ENCODE assay signal across 23 cellular contexts in the genomic region with DNA sequence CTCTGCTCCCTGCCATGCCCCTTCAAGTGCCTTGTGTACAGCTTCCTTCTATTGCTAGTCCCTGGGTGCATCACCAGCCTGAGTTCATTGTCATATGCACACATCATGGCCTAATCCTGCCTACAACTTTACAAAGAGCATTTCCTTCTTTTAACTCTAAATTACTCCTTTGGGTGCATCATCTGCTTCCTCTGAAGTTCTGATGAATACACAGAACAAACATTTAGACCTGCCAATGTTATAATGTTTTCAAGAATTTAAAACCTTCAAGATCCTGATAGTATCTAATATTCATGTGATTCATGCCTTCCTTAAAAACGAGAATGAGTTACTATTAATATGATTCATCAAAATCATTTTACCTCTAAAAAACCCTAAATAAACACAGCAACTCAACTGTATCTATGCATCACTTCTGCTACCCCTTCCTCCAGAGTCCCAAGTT.
DNase-seq lines count a peak whose midpoint lies in the region; ATAC-seq, FAIRE-seq and TF ChIP-seq lines count a peak whose summit lies in the region.
"Had no signal": no experiment of that assay in that cellular context is flagged by ENCODE, and none has a peak within 500 bp of the region (broad histone marks: within the 10 kb centered on the region; RNA-seq: fewer than 3 reads in every experiment).

No MANE protein-coding gene starts in this region.

- no peak overlapping the region for H3K9ac ChIP-seq in IMR-90 (ENCODE audit: low read depth, low read length)
- H3K9ac ChIP-seq in astrocyte (ENCODE audit: low read length) = no peak overlapping the region

- H3K9me3 ChIP-seq in IMR-90 (ENCODE audit: control insufficient read depth, insufficient read depth, low read length) = no peaks in the 10 kb centered on the region
- no peaks in the 10 kb centered on the region for H3K9me3 ChIP-seq in astrocyte (ENCODE audit: insufficient read depth, low read depth, low read length)
- H3K9me3 ChIP-seq: prostate gland had no signal

- no peak overlapping the region for H3K4me3 ChIP-seq in IMR-90 (ENCODE audit: insufficient read depth, low read depth, low read length)
- no peak overlapping the region for H3K4me3 ChIP-seq in astrocyte (ENCODE audit: insufficient read depth, low read depth, low read length)
- H3K4me3 ChIP-seq: prostate gland had no signal

- H3K27ac Mint-ChIP-seq in astrocyte (ENCODE audit: unreplicated experiment) = no peak overlapping the region
- no peak overlapping the region for H3K27ac Mint-ChIP-seq in activated CD8-positive, alpha-beta memory T cell treated with anti-CD3 and anti-CD28 coated beads, Interleukin-2, amount 10 ng/mL, durations not matched to agents 7 days and 5 days
- H3K27ac Mint-ChIP-seq: activated B cell treated with CpG ODN at 0.5 μM for 24 hours; activated CD4-positive, alpha-beta memory T cell treated with anti-CD3 and anti-CD28 coated beads for 36 hours; CD8-positive, alpha-beta memory T cell; dendritic cell treated with granulocyte-macrophage colony-stimulating factor and Interleukin-4, amounts not matched to agents 40 ng/mL and 50 ng/mL, for 4 days; stimulated activated memory B cell treated with anti-CD40 and anti-IgM and Interleukin-4, amounts not matched to agents 10 μg/mL and 1 μg/mL and 100 μg/mL, for 72 hours had no signal

- no peak overlapping the region for H3K27ac ChIP-seq in IMR-90 (ENCODE audit: insufficient read depth, low read length)
- H3K27ac ChIP-seq in astrocyte (ENCODE audit: low read depth, low read length) = no peak overlapping the region
- H3K27ac ChIP-seq: HL-60, prostate gland had no signal

- H3K27me3 Mint-ChIP-seq in astrocyte (ENCODE audit: low read depth, unreplicated experiment) = no peaks in the 10 kb centered on the region
- no peaks in the 10 kb centered on the region for H3K27me3 Mint-ChIP-seq in activated CD8-positive, alpha-beta memory T cell treated with anti-CD3 and anti-CD28 coated beads, Interleukin-2, amount 10 ng/mL, durations not matched to agents 7 days and 5 days
- H3K27me3 Mint-ChIP-seq: activated B cell treated with CpG ODN at 0.5 μM for 24 hours; activated CD4-positive, alpha-beta memory T cell treated with anti-CD3 and anti-CD28 coated beads for 36 hours; CD8-positive, alpha-beta memory T cell; stimulated activated memory B cell treated with anti-CD40 and anti-IgM and Interleukin-4, amounts not matched to agents 10 μg/mL and 1 μg/mL and 100 μg/mL, for 72 hours had no signal

- BruUV-seq in IMR-90 (replicated peaks; lab: Mats Ljungman, UMichigan) = no TSS peak

- dilution Hi-C loops in IMR-90 (cut with HindIII; ENCODE audit: low sequenced_read_pairs, unreplicated experiment) = no loop called here

- 0 out of 3 replicates have a peak overlapping the region, but pooled peaks have one; percentile 0 for H2BK15ac ChIP-seq in IMR-90 (ENCODE audit: low read depth, low read length)

- CTCF ChIA-PET in IMR-90 (lab: Yijun Ruan, JAX) = interaction anchor here (0.5 kb wide), 2 partner anchors 64 to 76 kb away, joined by 4 read pairs; no protein-coding TSS in a partner anchor
- CTCF ChIA-PET in activated CD8-positive, alpha-beta memory T cell treated with anti-CD3 and anti-CD28 coated beads, Interleukin-2, amount 10 ng/mL, durations not matched to agents 7 days and 5 days (lab: Charles Lee) = no interaction called here

- no CpG with 5 or more reads among the region's 1 CpG for WGBS in IMR-90 (ENCODE audit: extremely low coverage in 2 of 2, insufficient read length in 1 of 2), 2 experiments

- no peak overlapping the region for H3K4me2 ChIP-seq in IMR-90 (ENCODE audit: low read depth, low read length)
- H3K4me2 ChIP-seq in astrocyte (ENCODE audit: low read length) = no peak overlapping the region

- H2AFZ ChIP-seq in IMR-90 (replicated peaks; ENCODE audit: low read length, poor library complexity) = no peak overlapping the region
- no peak overlapping the region for H2AFZ ChIP-seq in astrocyte (ENCODE audit: low read depth, low read length)

- H3K79me2 ChIP-seq in astrocyte (ENCODE audit: insufficient read depth, low read length) = no peaks in the 10 kb centered on the region

- TF ChIP-seq RAD21 in IMR-90 (IDR thresholded peaks at IDR 0.05; ENCODE audit: low read length) = no peak

- no peak overlapping the region for H4K5ac ChIP-seq in IMR-90 (ENCODE audit: low read depth, low read length)

- POLR2A ChIA-PET in IMR-90 (lab: Charles Lee; ENCODE audit: unreplicated experiment) = no interaction called here

- no peaks in the 10 kb centered on the region for H3K4me1 Mint-ChIP-seq in astrocyte (ENCODE audit: low read depth, unreplicated experiment)
- no peaks in the 10 kb centered on the region for H3K4me1 Mint-ChIP-seq in activated CD8-positive, alpha-beta memory T cell treated with anti-CD3 and anti-CD28 coated beads, Interleukin-2, amount 10 ng/mL, durations not matched to agents 7 days and 5 days
- H3K4me1 Mint-ChIP-seq: activated B cell treated with CpG ODN at 0.5 μM for 24 hours; CD8-positive, alpha-beta memory T cell; stimulated activated memory B cell treated with anti-CD40 and anti-IgM and Interleukin-4, amounts not matched to agents 10 μg/mL and 1 μg/mL and 100 μg/mL, for 72 hours had no signal

- peak overlapping the region; percentile 0 for H2AK9ac ChIP-seq in IMR-90 (replicated peaks; ENCODE audit: low read depth, low read length, poor library complexity)

- H3K23ac ChIP-seq in IMR-90 (ENCODE audit: low read depth, low read length) = peak overlapping the region; percentile 49; the same call in 1 of the 2 replicates

- peak overlapping the region; percentile 21 for H2BK120ac ChIP-seq in IMR-90 (ENCODE audit: low read depth, low read length)

- peak overlapping the region; percentile 14; the same call in 1 of the 2 replicates for H4K91ac ChIP-seq in IMR-90 (ENCODE audit: insufficient read depth, low read depth, low read length)

- no peaks in the 10 kb centered on the region for H3K36me3 Mint-ChIP-seq in astrocyte (ENCODE audit: low read depth, unreplicated experiment)
- H3K36me3 Mint-ChIP-seq in activated CD8-positive, alpha-beta memory T cell treated with anti-CD3 and anti-CD28 coated beads, Interleukin-2, amount 10 ng/mL, durations not matched to agents 7 days and 5 days = no peaks in the 10 kb centered on the region
- H3K36me3 Mint-ChIP-seq: activated CD4-positive, alpha-beta memory T cell treated with anti-CD3 and anti-CD28 coated beads for 36 hours; CD8-positive, alpha-beta memory T cell; stimulated activated memory B cell treated with anti-CD40 and anti-IgM and Interleukin-4, amounts not matched to agents 10 μg/mL and 1 μg/mL and 100 μg/mL, for 72 hours had no signal

- H2BK5ac ChIP-seq in IMR-90 (ENCODE audit: low read depth, low read length, poor library complexity, severe bottlenecking) = peak overlapping the region; percentile 16

- H3K4me1 ChIP-seq in IMR-90 (ENCODE audit: control insufficient read depth, insufficient read depth, low read length) = no peaks in the 10 kb centered on the region
- H3K4me1 ChIP-seq in astrocyte (ENCODE audit: insufficient read depth, low read length) = no peaks in the 10 kb centered on the region
- H3K4me1 ChIP-seq: prostate gland had no signal

- H3K27me3 ChIP-seq in IMR-90 (ENCODE audit: control insufficient read depth, insufficient read depth, low read length) = no peaks in the 10 kb centered on the region
- H3K27me3 ChIP-seq in astrocyte (ENCODE audit: insufficient read depth, low read length) = no peaks in the 10 kb centered on the region

- peak; percentile 65 for FAIRE-seq in astrocyte (lab: Jason Lieb, UNC)
- FAIRE-seq: GM19239, keratinocyte, small intestine had no signal

- ATAC-seq in IMR-90 (ENCODE audit: low read depth) (peak; percentile 66), HG03432 (IDR thresholded peaks at IDR 0.05; ENCODE audit: unreplicated experiment) (no peak)
- no peak for ATAC-seq in activated CD8-positive, alpha-beta memory T cell treated with anti-CD3 and anti-CD28 coated beads, Interleukin-2, amount 10 ng/mL, durations not matched to agents 7 days and 5 days

- TF ChIP-seq POLR2A in IMR-90 (IDR thresholded peaks at IDR 0.05; ENCODE audit: low read depth, low read length) = no peak

- peak overlapping the region; percentile 58 for H3K4ac ChIP-seq in IMR-90 (ENCODE audit: low read depth, low read length)

- intact Hi-C loops in IMR-90 (cut with micrococcal nuclease) = no loop called here

- no peaks in the 10 kb centered on the region; the same call in 1 of the 2 replicates for H4K20me1 ChIP-seq in IMR-90 (ENCODE audit: insufficient read depth, low read length)
- no peaks in the 10 kb centered on the region for H4K20me1 ChIP-seq in astrocyte (ENCODE audit: insufficient read depth, low read length)

- H3K56ac ChIP-seq in IMR-90 (ENCODE audit: extremely low read depth, insufficient read depth, low read length) = no peak overlapping the region

- peak overlapping the region; percentile 64 for H3K14ac ChIP-seq in IMR-90 (replicated peaks; ENCODE audit: low read depth, low read length)

- DNase-seq in EL (peak; percentile 75), IMR-90 (peak; percentile 67), astrocyte (ENCODE audit: low read depth) (peak; percentile 29), kidney tubule cell (ENCODE audit: low spot score) (peak; percentile 63), globus pallidus (ENCODE audit: low spot score) (no peak)
- no peak for DNase-seq in activated CD8-positive, alpha-beta memory T cell treated with anti-CD3 and anti-CD28 coated beads, Interleukin-2, amount 10 ng/mL, durations not matched to agents 7 days and 5 days
- no peak for DNase-seq in activated T-cell treated with anti-CD3 and anti-CD28 coated beads, Interleukin-2, amount 50 U/mL, for 48 hours
- DNase-seq: activated B cell treated with CpG ODN at 0.5 μM for 24 hours; activated CD4-positive, alpha-beta memory T cell treated with anti-CD3 and anti-CD28 coated beads for 36 hours; activated effector memory CD4-positive, alpha-beta T cell treated with anti-CD3 and anti-CD28 coated beads, Interleukin-2, amount 50 U/mL, for 16 hours; caudate nucleus; CD8-positive, alpha-beta memory T cell; MM.1S; NCI-H1436 treated with DMSO at 0.1 percent for 48 hours; NCI-H524; small intestine had no signal

- peaks cover 7 to 25% of the 10 kb centered on the region in 2 experiments; a peak in 3 of 4 replicates for H3K79me1 ChIP-seq in IMR-90 (ENCODE audit: low read depth in 1 of 2, low read length in 2 of 2)

- TF ChIP-seq CTCF in IMR-90 (conservative IDR thresholded peaks at IDR 0.05; ENCODE audit: low read depth, low read length) (no peak), astrocyte (IDR thresholded peaks at IDR 0.05; ENCODE audit: insufficient read depth, low read depth, low read length) (no peak)

- H3K18ac ChIP-seq in IMR-90 (ENCODE audit: low read depth, low read length) = no peak overlapping the region

- no peak overlapping the region for H3K4me3 Mint-ChIP-seq in astrocyte (ENCODE audit: unreplicated experiment)
- no peak overlapping the region for H3K4me3 Mint-ChIP-seq in activated CD8-positive, alpha-beta memory T cell treated with anti-CD3 and anti-CD28 coated beads, Interleukin-2, amount 10 ng/mL, durations not matched to agents 7 days and 5 days
- H3K4me3 Mint-ChIP-seq: activated B cell treated with CpG ODN at 0.5 μM for 24 hours; activated CD4-positive, alpha-beta memory T cell treated with anti-CD3 and anti-CD28 coated beads for 36 hours; CD8-positive, alpha-beta memory T cell; dendritic cell treated with granulocyte-macrophage colony-stimulating factor and Interleukin-4, amounts not matched to agents 40 ng/mL and 50 ng/mL, for 4 days; stimulated activated memory B cell treated with anti-CD40 and anti-IgM and Interleukin-4, amounts not matched to agents 10 μg/mL and 1 μg/mL and 100 μg/mL, for 72 hours had no signal

- in situ Hi-C loops in IMR-90 (cut with MboI; ENCODE audit: low sequenced_read_pairs) = no loop called here

- H2AK5ac ChIP-seq in IMR-90 (ENCODE audit: low read depth, low read length) = peak overlapping the region; percentile 62; the same call in 1 of the 2 replicates

- peak overlapping the region in 1 of 2 experiments; percentile 47; a peak in 2 of 4 replicates for H4K8ac ChIP-seq in IMR-90 (ENCODE audit: low read depth in 2 of 2, low read length in 2 of 2)

- peak overlapping the region; percentile 48; the same call in 1 of the 2 replicates for H2BK20ac ChIP-seq in IMR-90 (ENCODE audit: low read depth, low read length)

- H3K36me3 ChIP-seq in IMR-90 (ENCODE audit: control insufficient read depth, insufficient read depth, low read length) (no peaks in the 10 kb centered on the region), astrocyte (ENCODE audit: insufficient read depth, low read length) (no peaks in the 10 kb centered on the region)
- H3K36me3 ChIP-seq: prostate gland had no signal

- H3K9me3 Mint-ChIP-seq in astrocyte (ENCODE audit: unreplicated experiment) = no peaks in the 10 kb centered on the region
- peaks cover 4% of the 10 kb centered on the region for H3K9me3 Mint-ChIP-seq in activated CD8-positive, alpha-beta memory T cell treated with anti-CD3 and anti-CD28 coated beads, Interleukin-2, amount 10 ng/mL, durations not matched to agents 7 days and 5 days (ENCODE audit: low read depth)
- H3K9me3 Mint-ChIP-seq: dendritic cell treated with granulocyte-macrophage colony-stimulating factor and Interleukin-4, amounts not matched to agents 40 ng/mL and 50 ng/mL, for 4 days had no signal

- peaks cover 4% of the 10 kb centered on the region; the same call in 1 of the 2 replicates for H3K9me1 ChIP-seq in IMR-90 (ENCODE audit: insufficient read depth, low read length)

Comparison
In these comparisons a context has a peak if more than half of its experiments do, and no peak if none do; other contexts are left out.
1. DNase-seq: peak in EL (single experiment), IMR-90 (single experiment), astrocyte (single experiment) and kidney tubule cell (single experiment); none in globus pallidus (single experiment), activated CD8-positive, alpha-beta memory T cell treated with anti-CD3 and anti-CD28 coated beads, Interleukin-2, amount 10 ng/mL, durations not matched to agents 7 days and 5 days (single experiment) and activated T-cell treated with anti-CD3 and anti-CD28 coated beads, Interleukin-2, amount 50 U/mL, for 48 hours (0 of 2).